9 cellular contexts compared by ENCODE assay signal in the genomic region with DNA sequence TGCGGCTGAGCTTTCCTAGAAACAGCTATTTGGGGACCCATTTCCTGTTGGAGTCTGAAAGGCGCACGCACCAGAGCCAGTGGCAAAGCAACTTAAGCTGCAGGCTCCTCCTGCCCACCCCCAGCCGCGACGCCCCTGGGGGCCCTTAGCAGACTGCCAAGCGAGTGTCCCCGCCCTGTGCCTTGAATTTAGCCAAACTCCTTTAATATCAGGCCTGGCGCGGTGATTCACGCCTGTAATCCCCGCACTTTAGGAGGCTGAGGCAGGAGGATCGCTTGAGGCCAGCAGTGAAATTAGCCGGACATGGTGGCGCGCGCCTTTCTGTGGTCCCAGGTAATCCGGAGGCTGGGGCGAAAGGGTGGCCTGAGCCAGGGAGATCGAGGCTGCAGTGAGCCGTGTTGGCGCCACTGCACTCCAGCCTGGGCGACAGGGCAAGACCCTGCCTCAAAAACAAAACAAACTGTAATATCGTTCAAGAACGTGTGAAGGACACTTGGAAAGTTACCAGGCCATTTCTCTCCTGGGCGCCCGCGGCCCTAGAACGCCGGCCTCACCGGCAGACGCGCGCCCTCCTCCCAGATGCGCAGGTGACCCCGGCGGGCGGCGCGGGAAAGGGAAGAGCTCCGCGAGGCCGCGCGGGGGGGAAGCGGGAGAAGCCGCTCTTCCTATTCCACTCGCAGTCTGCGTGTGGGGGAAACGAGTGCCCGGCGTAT. TPM values are rescaled to one million over a fixed set of nuclear protein-coding genes. Genes with fewer than 3 reads are reported as not detected.
DNase-seq lines count a peak whose midpoint lies in the region; ATAC-seq and TF ChIP-seq lines count a peak whose summit lies in the region.
"Had no signal": no experiment of that assay in that cellular context is flagged by ENCODE, and none has a peak within 500 bp of the region (broad histone marks: within the 10 kb centered on the region; RNA-seq: fewer than 3 reads in every experiment).

No MANE protein-coding gene starts in this region.

- no peak overlapping the region for H3K27ac Mint-ChIP-seq in GM23338
- peak overlapping the region; percentile 76 for H3K27ac Mint-ChIP-seq in activated CD4-positive, alpha-beta memory T cell treated with anti-CD3 and anti-CD28 coated beads, Interleukin-2, amount 10 ng/mL, durations not matched to agents 7 days and 5 days

- H3K9me3 Mint-ChIP-seq in GM23338: no peaks in the 10 kb centered on the region
- H3K9me3 Mint-ChIP-seq in activated CD4-positive, alpha-beta memory T cell treated with anti-CD3 and anti-CD28 coated beads, Interleukin-2, amount 10 ng/mL, durations not matched to agents 7 days and 5 days: no peaks in the 10 kb centered on the region

- H4K20me1 ChIP-seq in GM23338 (replicated peaks; ENCODE audit: insufficient read depth): peaks cover 10% of the 10 kb centered on the region; the same call in 1 of the 2 replicates

- peaks cover 3% of the 10 kb centered on the region for H3K36me3 ChIP-seq in A673 (ENCODE audit: insufficient read depth, low read length, poor library complexity, severe bottlenecking)
- H3K36me3 ChIP-seq in GM23338 (ENCODE audit: insufficient read depth): no peaks in the 10 kb centered on the region
- no peaks in the 10 kb centered on the region for H3K36me3 ChIP-seq in ovary
- H3K36me3 ChIP-seq: adrenal gland had no signal

- CTCF ChIA-PET in A673 (lab: Charles Lee): interaction anchor here (1.1 to 1.8 kb wide), 2 partner anchors 60 to 99 kb away, joined by 3 to 5 read pairs; no protein-coding TSS in a partner anchor
- CTCF ChIA-PET in activated CD4-positive, alpha-beta memory T cell treated with anti-CD3 and anti-CD28 coated beads, Interleukin-2, amount 10 ng/mL, durations not matched to agents 7 days and 5 days (lab: Charles Lee): interaction anchor here (0.6 to 6.1 kb wide), 4 partner anchors 24 to 134 kb away, joined by 3 to 40 read pairs (median 14); partner anchors contain the start of gene S100Z

- no peak for TF ChIP-seq CTCF in A673 (conservative IDR thresholded peaks at IDR 0.05; ENCODE audit: low read depth, low read length)
- no peak for TF ChIP-seq CTCF in GM23338 (conservative IDR thresholded peaks at IDR 0.05; ENCODE audit: low read depth in 2 of 2)
- TF ChIP-seq CTCF in foreskin fibroblast (IDR thresholded peaks at IDR 0.05; ENCODE audit: low read depth, low read length): no peak
- TF ChIP-seq CTCF in ovary (IDR thresholded peaks at IDR 0.05): no peak

- H3K4me1 Mint-ChIP-seq in GM23338: peaks cover 16% of the 10 kb centered on the region
- H3K4me1 Mint-ChIP-seq in activated CD4-positive, alpha-beta memory T cell treated with anti-CD3 and anti-CD28 coated beads, Interleukin-2, amount 10 ng/mL, durations not matched to agents 7 days and 5 days: peaks cover 67% of the 10 kb centered on the region

- peak overlapping the region; percentile 90 for H3K27ac ChIP-seq in A673 (ENCODE audit: low read depth, low read length, poor library complexity, severe bottlenecking)
- no peak overlapping the region for H3K27ac ChIP-seq in GM23338 (ENCODE audit: low read depth)
- H3K27ac ChIP-seq in ovary: no peak overlapping the region

- H3K4me2 ChIP-seq in GM23338: peak overlapping the region; percentile 94

- no peaks in the 10 kb centered on the region for H3K9me2 ChIP-seq in GM23338 (ENCODE audit: insufficient read depth)

- DNase-seq in A673 (ENCODE audit: low spot score) (peak; percentile 96), GM23338 (ENCODE audit: low spot score) (peak; percentile 76), foreskin fibroblast (peak in 1 of 2 donors; percentile 61), ovary (peak in 3 of 5 donors; percentile 27 to 37 (median 31)), NCI-H2171 (lab: John Stamatoyannopoulos, UW) (no peak)
- DNase-seq in activated CD4-positive, alpha-beta memory T cell treated with anti-CD3 and anti-CD28 coated beads, Interleukin-2, amount 10 ng/mL, durations not matched to agents 7 days and 5 days: peak; percentile 42

- H3K4me3 ChIP-seq in A673 (ENCODE audit: low read depth, low read length, poor library complexity, severe bottlenecking) (peak overlapping the region; percentile 70), GM23338 (peak overlapping the region; percentile 93), foreskin fibroblast (ENCODE audit: low read depth in 1 of 2, low read length in 2 of 2) (peak overlapping the region; percentile 73 to 89), ovary (peak overlapping the region; percentile 67)

- H3F3A ChIP-seq in GM23338 (replicated peaks; ENCODE audit: low read depth): 0 out of 2 replicates have a peak, but pooled peaks cover 4% of the 10 kb centered on the region

- no peak for TF ChIP-seq POLR2A in ovary (IDR thresholded peaks at IDR 0.05)

- peak overlapping the region; percentile 86 for H3K4me3 Mint-ChIP-seq in GM23338
- peak overlapping the region; percentile 83 for H3K4me3 Mint-ChIP-seq in activated CD4-positive, alpha-beta memory T cell treated with anti-CD3 and anti-CD28 coated beads, Interleukin-2, amount 10 ng/mL, durations not matched to agents 7 days and 5 days

- no peak for TF ChIP-seq EP300 in ovary (IDR thresholded peaks at IDR 0.05)

- peaks cover 41% of the 10 kb centered on the region for H3K27me3 Mint-ChIP-seq in GM23338 (ENCODE audit: insufficient read depth, low read depth, poor library complexity)
- H3K27me3 Mint-ChIP-seq in activated CD4-positive, alpha-beta memory T cell treated with anti-CD3 and anti-CD28 coated beads, Interleukin-2, amount 10 ng/mL, durations not matched to agents 7 days and 5 days: no peaks in the 10 kb centered on the region

- intact Hi-C loops in A673 (cut with micrococcal nuclease; ENCODE audit: unreplicated experiment) (loop anchor here (1.0 to 10.0 kb wide), 3 partner anchors 26 to 70 kb away; no protein-coding TSS in a partner anchor), ovary (cut with DNase I) (no loop called here)

- H3K4me1 ChIP-seq in A673 (ENCODE audit: insufficient read depth, low read length, poor library complexity, severe bottlenecking): peaks cover 36% of the 10 kb centered on the region
- peaks cover 13% of the 10 kb centered on the region for H3K4me1 ChIP-seq in GM23338 (ENCODE audit: insufficient read depth)
- no peaks in the 10 kb centered on the region for H3K4me1 ChIP-seq in ovary (ENCODE audit: insufficient read depth)

- H2AFZ ChIP-seq in GM23338: peak overlapping the region; percentile 100

- POLR2A ChIA-PET in A673 (lab: Charles Lee; ENCODE audit: low non-redundant PET): interaction anchor here (0.6 kb wide), 1 partner anchor 31 kb away, joined by 3 read pairs; no protein-coding TSS in a partner anchor
- POLR2A ChIA-PET in activated CD4-positive, alpha-beta memory T cell treated with anti-CD3 and anti-CD28 coated beads, Interleukin-2, amount 10 ng/mL, durations not matched to agents 7 days and 5 days (lab: Charles Lee): interaction anchor here (0.6 to 6.1 kb wide), 7 partner anchors 14 to 312 kb away, joined by 3 to 67 read pairs (median 4); partner anchors contain the start of gene IQGAP2

- BruUV-seq in A673 (replicated peaks; lab: Mats Ljungman, UMichigan): TSS peak; percentile 7

- 14 to 28% (median 20%) methylated on average over 52 of the region's 52 CpGs for WGBS in ovary, 3 donors

- no peaks in the 10 kb centered on the region for H3K9me3 ChIP-seq in A673 (ENCODE audit: low read depth, low read length, poor library complexity, severe bottlenecking)
- H3K9me3 ChIP-seq in ovary: no peaks in the 10 kb centered on the region
- H3K9me3 ChIP-seq: adrenal gland had no signal

- ATAC-seq in GM23338 (peak; percentile 39), HG02623 (IDR thresholded peaks at IDR 0.05; ENCODE audit: unreplicated experiment) (no peak), HG03108 (IDR thresholded peaks at IDR 0.05; ENCODE audit: unreplicated experiment) (no peak)

- H3K79me2 ChIP-seq in GM23338 (replicated peaks; ENCODE audit: insufficient read depth): peaks cover 25% of the 10 kb centered on the region

- H3K36me3 Mint-ChIP-seq in GM23338 (ENCODE audit: low read depth): no peaks in the 10 kb centered on the region; the same call in 2 of the 3 replicates
- peaks cover 26% of the 10 kb centered on the region for H3K36me3 Mint-ChIP-seq in activated CD4-positive, alpha-beta memory T cell treated with anti-CD3 and anti-CD28 coated beads, Interleukin-2, amount 10 ng/mL, durations not matched to agents 7 days and 5 days (ENCODE audit: low read depth)

- H3K27me3 ChIP-seq in A673 (replicated peaks; ENCODE audit: insufficient read depth, low read depth, low read length, poor library complexity) (no peaks in the 10 kb centered on the region), GM23338 (ENCODE audit: insufficient read depth) (peaks cover 37% of the 10 kb centered on the region), ovary (no peaks in the 10 kb centered on the region)
- H3K27me3 ChIP-seq: adrenal gland had no signal

TF ChIP-seq in GM23338, 12 proteins besides CTCF, POLR2A, EP300 and RAD21:
- TF ChIP-seq EZH2phosphoT487 (IDR thresholded peaks at IDR 0.05; ENCODE audit: unreplicated experiment) (no peak), STAT1 (IDR thresholded peaks at IDR 0.05; ENCODE audit: unreplicated experiment) (no peak), ZNF114 (CRISPR knock-in tag; IDR thresholded peaks at IDR 0.05) (no peak), EZH2 (IDR thresholded peaks at IDR 0.05; ENCODE audit: low read depth, unreplicated experiment) (no peak), JUNB (IDR thresholded peaks at IDR 0.05; ENCODE audit: unreplicated experiment) (no peak)

RNA-seq across cellular contexts. Expression of gene F2R, which starts 1.0 kb away (rescaled TPM):
- total RNA-seq in A673 (2021) (83.3 and 92.1 TPM in 2 replicates), ovary (1 to 10 TPM; 1.7 to 7.0 (median 4.3) TPM)
- 20.3 and 26.0 TPM in 2 replicates for total RNA-seq in GM23338 (2014; rRNA removed; shearing (Covaris generic))
- polyA plus RNA-seq in GM23338 (2016; fragmentation: Nextera tagmentation; extraction: Ambion mirVana) (12.8 and 15.0 TPM in 2 replicates), ovary (10 to 100 TPM in 1 of 2 donors, 1 to 10 TPM in 1; 6.6 to 28.5 TPM)
- total RNA-seq in activated CD4-positive, alpha-beta memory T cell treated with anti-CD3 and anti-CD28 coated beads, Interleukin-2, amount 10 ng/mL, durations not matched to agents 7 days and 5 days: 10 to 100 TPM; 35.0 to 36.6 TPM
